ENCODE assay signal across 2 cellular contexts in genomic region chr19:54040003-54040402, GRCh38.
TF ChIP-seq lines count a peak whose summit lies in the region.

No MANE protein-coding gene starts in this region.

TF ChIP-seq in HepG2, 621 proteins besides CTCF, POLR2A, EP300 and RAD21 (continued from another document):
- TF ChIP-seq, protein P1, sequence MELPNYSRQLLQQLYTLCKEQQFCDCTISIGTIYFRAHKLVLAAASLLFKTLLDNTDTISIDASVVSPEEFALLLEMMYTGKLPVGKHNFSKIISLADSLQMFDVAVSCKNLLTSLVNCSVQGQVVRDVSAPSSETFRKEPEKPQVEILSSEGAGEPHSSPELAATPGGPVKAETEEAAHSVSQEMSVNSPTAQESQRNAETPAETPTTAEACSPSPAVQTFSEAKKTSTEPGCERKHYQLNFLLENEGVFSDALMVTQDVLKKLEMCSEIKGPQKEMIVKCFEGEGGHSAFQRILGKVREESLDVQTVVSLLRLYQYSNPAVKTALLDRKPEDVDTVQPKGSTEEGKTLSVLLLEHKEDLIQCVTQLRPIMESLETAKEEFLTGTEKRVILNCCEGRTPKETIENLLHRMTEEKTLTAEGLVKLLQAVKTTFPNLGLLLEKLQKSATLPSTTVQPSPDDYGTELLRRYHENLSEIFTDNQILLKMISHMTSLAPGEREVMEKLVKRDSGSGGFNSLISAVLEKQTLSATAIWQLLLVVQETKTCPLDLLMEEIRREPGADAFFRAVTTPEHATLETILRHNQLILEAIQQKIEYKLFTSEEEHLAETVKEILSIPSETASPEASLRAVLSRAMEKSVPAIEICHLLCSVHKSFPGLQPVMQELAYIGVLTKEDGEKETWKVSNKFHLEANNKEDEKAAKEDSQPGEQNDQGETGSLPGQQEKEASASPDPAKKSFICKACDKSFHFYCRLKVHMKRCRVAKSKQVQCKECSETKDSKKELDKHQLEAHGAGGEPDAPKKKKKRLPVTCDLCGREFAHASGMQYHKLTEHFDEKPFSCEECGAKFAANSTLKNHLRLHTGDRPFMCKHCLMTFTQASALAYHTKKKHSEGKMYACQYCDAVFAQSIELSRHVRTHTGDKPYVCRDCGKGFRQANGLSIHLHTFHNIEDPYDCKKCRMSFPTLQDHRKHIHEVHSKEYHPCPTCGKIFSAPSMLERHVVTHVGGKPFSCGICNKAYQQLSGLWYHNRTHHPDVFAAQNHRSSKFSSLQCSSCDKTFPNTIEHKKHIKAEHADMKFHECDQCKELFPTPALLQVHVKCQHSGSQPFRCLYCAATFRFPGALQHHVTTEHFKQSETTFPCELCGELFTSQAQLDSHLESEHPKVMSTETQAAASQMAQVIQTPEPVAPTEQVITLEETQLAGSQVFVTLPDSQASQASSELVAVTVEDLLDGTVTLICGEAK (IDR thresholded peaks at IDR 0.05) = peak; percentile 18; the same call in 1 of the 2 replicates
- TF ChIP-seq, protein P1 (CRISPR knock-in tag; IDR thresholded peaks at IDR 0.05) = peak; percentile 59; the same call in 1 of the 2 replicates

TF ChIP-seq in GM23338, 12 proteins besides CTCF, POLR2A, EP300 and RAD21 (continued from another document):
- TF ChIP-seq ETS1 (IDR thresholded peaks at IDR 0.05) (no peak), EZH2 (IDR thresholded peaks at IDR 0.05; ENCODE audit: low read depth, unreplicated experiment) (no peak), EZH2phosphoT487 (IDR thresholded peaks at IDR 0.05; ENCODE audit: unreplicated experiment) (no peak), JUNB (IDR thresholded peaks at IDR 0.05; ENCODE audit: unreplicated experiment) (no peak), ZNF331 (CRISPR knock-in tag; IDR thresholded peaks at IDR 0.05; ENCODE audit: low read depth) (no peak)
- TF ChIP-seq, protein P2, sequence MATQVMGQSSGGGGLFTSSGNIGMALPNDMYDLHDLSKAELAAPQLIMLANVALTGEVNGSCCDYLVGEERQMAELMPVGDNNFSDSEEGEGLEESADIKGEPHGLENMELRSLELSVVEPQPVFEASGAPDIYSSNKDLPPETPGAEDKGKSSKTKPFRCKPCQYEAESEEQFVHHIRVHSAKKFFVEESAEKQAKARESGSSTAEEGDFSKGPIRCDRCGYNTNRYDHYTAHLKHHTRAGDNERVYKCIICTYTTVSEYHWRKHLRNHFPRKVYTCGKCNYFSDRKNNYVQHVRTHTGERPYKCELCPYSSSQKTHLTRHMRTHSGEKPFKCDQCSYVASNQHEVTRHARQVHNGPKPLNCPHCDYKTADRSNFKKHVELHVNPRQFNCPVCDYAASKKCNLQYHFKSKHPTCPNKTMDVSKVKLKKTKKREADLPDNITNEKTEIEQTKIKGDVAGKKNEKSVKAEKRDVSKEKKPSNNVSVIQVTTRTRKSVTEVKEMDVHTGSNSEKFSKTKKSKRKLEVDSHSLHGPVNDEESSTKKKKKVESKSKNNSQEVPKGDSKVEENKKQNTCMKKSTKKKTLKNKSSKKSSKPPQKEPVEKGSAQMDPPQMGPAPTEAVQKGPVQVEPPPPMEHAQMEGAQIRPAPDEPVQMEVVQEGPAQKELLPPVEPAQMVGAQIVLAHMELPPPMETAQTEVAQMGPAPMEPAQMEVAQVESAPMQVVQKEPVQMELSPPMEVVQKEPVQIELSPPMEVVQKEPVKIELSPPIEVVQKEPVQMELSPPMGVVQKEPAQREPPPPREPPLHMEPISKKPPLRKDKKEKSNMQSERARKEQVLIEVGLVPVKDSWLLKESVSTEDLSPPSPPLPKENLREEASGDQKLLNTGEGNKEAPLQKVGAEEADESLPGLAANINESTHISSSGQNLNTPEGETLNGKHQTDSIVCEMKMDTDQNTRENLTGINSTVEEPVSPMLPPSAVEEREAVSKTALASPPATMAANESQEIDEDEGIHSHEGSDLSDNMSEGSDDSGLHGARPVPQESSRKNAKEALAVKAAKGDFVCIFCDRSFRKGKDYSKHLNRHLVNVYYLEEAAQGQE (IDR thresholded peaks at IDR 0.05; ENCODE audit: unreplicated experiment) = no peak
